In the genomic region with DNA sequence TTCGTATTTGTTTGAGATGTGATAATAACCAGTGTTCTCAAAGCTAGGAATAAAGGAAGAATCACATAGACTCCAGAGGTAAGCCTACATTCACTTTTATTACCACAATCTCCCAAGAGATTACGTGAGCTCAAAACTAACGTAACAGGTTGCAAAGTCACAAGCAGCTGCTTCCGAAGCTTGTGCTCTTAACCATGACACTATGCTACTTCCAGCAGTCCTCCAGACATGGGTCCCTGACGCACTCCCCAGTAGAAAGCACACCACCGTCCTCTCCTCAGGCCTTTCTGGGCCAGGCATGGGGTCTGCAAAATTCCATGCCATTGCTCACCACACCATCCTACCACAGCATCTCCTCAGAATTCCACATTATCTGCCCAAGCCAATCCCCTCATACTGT, we compare ENCODE assay signal across 22 cellular contexts.
DNase-seq lines count a peak whose midpoint lies in the region; ATAC-seq and TF ChIP-seq lines count a peak whose summit lies in the region.
"Had no signal": no experiment of that assay in that cellular context is flagged by ENCODE, and none has a peak within 500 bp of the region (broad histone marks: within the 10 kb centered on the region; RNA-seq: fewer than 3 reads in every experiment).

No MANE protein-coding gene starts in this region.

- intact Hi-C loops in upper lobe of right lung (cut with DNase I) (no loop called here), thyroid gland (cut with DNase I) (no loop called here)

- H3K27ac Mint-ChIP-seq in T-helper 17 cell = peak overlapping the region; percentile 41
- H3K27ac Mint-ChIP-seq: CD4-positive, alpha-beta T cell had no signal

- H3K27me3 ChIP-seq in upper lobe of right lung (peaks cover 4% of the 10 kb centered on the region), thyroid gland (no peaks in the 10 kb centered on the region)

- no peak for TF ChIP-seq CTCF in upper lobe of right lung (IDR thresholded peaks at IDR 0.05)
- TF ChIP-seq CTCF in thyroid gland (IDR thresholded peaks at IDR 0.05) = no peak

- H3K27me3 Mint-ChIP-seq in T-helper 17 cell = peaks cover 59% of the 10 kb centered on the region

- no peaks in the 10 kb centered on the region for H3K36me3 ChIP-seq in upper lobe of right lung
- H3K36me3 ChIP-seq in thyroid gland = no peaks in the 10 kb centered on the region

- H3K4me1 Mint-ChIP-seq in T-helper 17 cell = no peaks in the 10 kb centered on the region

- H3K4me3 ChIP-seq in upper lobe of right lung (no peak overlapping the region), thyroid gland (replicated peaks in 1 of 3) (no peak overlapping the region)
- H3K4me3 ChIP-seq: K562 had no signal

- H3K4me1 ChIP-seq in upper lobe of right lung (no peaks in the 10 kb centered on the region), thyroid gland (no peaks in the 10 kb centered on the region)
- H3K4me1 ChIP-seq: Caco-2 had no signal

- H3K4me3 Mint-ChIP-seq in T-helper 17 cell = no peak overlapping the region
- H3K4me3 Mint-ChIP-seq: CD4-positive, alpha-beta T cell had no signal

- TF ChIP-seq POLR2A in GM19193 (IDR thresholded peaks at IDR 0.05; ENCODE audit: extremely low read depth, insufficient read depth, insufficient read length) = peak; percentile 12
- no peak for TF ChIP-seq POLR2A in thyroid gland (IDR thresholded peaks at IDR 0.05)

- H3K9me3 ChIP-seq in T-helper 17 cell (ENCODE audit: control insufficient read depth, low read length, poor library complexity, severe bottlenecking) (no peaks in the 10 kb centered on the region), upper lobe of right lung (no peaks in the 10 kb centered on the region), thyroid gland (no peaks in the 10 kb centered on the region)

- H3K36me3 Mint-ChIP-seq in T-helper 17 cell (ENCODE audit: low read depth) = peaks cover 6% of the 10 kb centered on the region

- 83 to 85% methylated on average over 6 of the region's 6 CpGs for WGBS in thyroid gland, 2 donors

- peak; percentile 45 for ATAC-seq in T-helper 17 cell
- no peak for ATAC-seq in upper lobe of right lung
- ATAC-seq in GM19324 (IDR thresholded peaks at IDR 0.05; ENCODE audit: low FRiP score, unreplicated experiment) = no peak
- ATAC-seq: K562, SK-N-SH treated with all-trans-retinoic acid at 6 μM for 48 hours had no signal

- H3K27ac ChIP-seq in upper lobe of right lung (no peak overlapping the region), thyroid gland (no peak overlapping the region)

- DNase-seq in T-helper 17 cell (no peak), mesenteric fat pad (ENCODE audit: low spot score) (peak; percentile 26), upper lobe of right lung (peak; percentile 21), DMS 273 (lab: John Stamatoyannopoulos, UW; ENCODE audit: unreplicated experiment) (no peak), thyroid gland (no peak)
- DNase-seq: AML-193; Caco-2; CD4-positive, alpha-beta T cell; DMS153; GDM1; GOT3; NCI-H1092 treated with DMSO at 0.1 percent for 48 hours; NCI-H2081; NCI-H2171 treated with DMSO at 0.1 percent for 48 hours; NCI-H446; NCI-H526 treated with DMSO at 0.1 percent for 48 hours; RPMI8226; SHP77 treated with DMSO at 0.1 percent for 48 hours had no signal

Comparison
In these comparisons a context has a peak if more than half of its experiments do, and no peak if none do; other contexts are left out.
1. DNase-seq: peak in mesenteric fat pad (single experiment) and upper lobe of right lung (single experiment); none in T-helper 17 cell (0 of 3), DMS 273 (single experiment) and thyroid gland (0 of 2).